21 cellular contexts compared by ENCODE assay signal in genomic region chr7:140866926-140867325, GRCh38. TPM values are rescaled to one million over a fixed set of nuclear protein-coding genes. Genes with fewer than 3 reads are reported as not detected.
DNase-seq lines count a peak whose midpoint lies in the region; ATAC-seq, FAIRE-seq and TF ChIP-seq lines count a peak whose summit lies in the region.
"Had no signal": no experiment of that assay in that cellular context is flagged by ENCODE, and none has a peak within 500 bp of the region (broad histone marks: within the 10 kb centered on the region; RNA-seq: fewer than 3 reads in every experiment).

No MANE protein-coding gene starts in this region.

- H2BK15ac ChIP-seq in neuronal stem cell (ENCODE audit: low read length) = no peak overlapping the region

- H3K36me3 Mint-ChIP-seq in MCF 10A (ENCODE audit: insufficient read depth, unreplicated experiment) = no peaks in the 10 kb centered on the region
- H3K36me3 Mint-ChIP-seq in Calu3 (ENCODE audit: insufficient read depth, unreplicated experiment) = no peaks in the 10 kb centered on the region

- BruUV-seq in MCF 10A (replicated peaks; lab: Mats Ljungman, UMichigan) (no TSS peak), mammary epithelial cell (replicated peaks; lab: Mats Ljungman, UMichigan) (no TSS peak), HepG2 (replicated peaks; lab: Mats Ljungman, UMichigan) (no TSS peak), Calu3 (replicated peaks; lab: Mats Ljungman, UMichigan) (no TSS peak)

- no peak overlapping the region for H4K91ac ChIP-seq in neuronal stem cell (ENCODE audit: low read depth, low read length, poor library complexity)

- H3K9me3 Mint-ChIP-seq in MCF 10A (ENCODE audit: unreplicated experiment) (peaks cover 9% of the 10 kb centered on the region), Calu3 (ENCODE audit: low read depth, unreplicated experiment) (no peaks in the 10 kb centered on the region)

- CTCF ChIA-PET in MCF 10A (lab: Yijun Ruan, JAX) (no interaction called here), mammary epithelial cell (lab: Charles Lee; ENCODE audit: low non-redundant PET) (no interaction called here), HepG2 (lab: Yijun Ruan, JAX; ENCODE audit: low intra/inter-chr PET ratio, low total read pairs) (no interaction called here), Calu3 (lab: Charles Lee) (interaction anchor here (0.6 kb wide), 1 partner anchor 1787 kb away, joined by 3 read pairs; no protein-coding TSS in a partner anchor)

- no peak overlapping the region for H3K4me3 Mint-ChIP-seq in MCF 10A (ENCODE audit: unreplicated experiment)
- H3K4me3 Mint-ChIP-seq in Calu3 (ENCODE audit: low read depth, unreplicated experiment) = no peak overlapping the region
- H3K4me3 Mint-ChIP-seq: CD4-positive, alpha-beta T cell; H9 had no signal

- TF ChIP-seq EP300 in HepG2 (IDR thresholded peaks at IDR 0.05; ENCODE audit: low read depth in 2 of 2, low read length in 2 of 2) (no peak), HepG2 (CRISPR knock-in tag; IDR thresholded peaks at IDR 0.05; ENCODE audit: borderline replicate concordance) (no peak), esophagus muscularis mucosa (IDR thresholded peaks at IDR 0.05) (no peak)

- H3K27ac Mint-ChIP-seq in MCF 10A (ENCODE audit: low read depth, unreplicated experiment) = peak overlapping the region; percentile 65
- H3K27ac Mint-ChIP-seq in Calu3 (ENCODE audit: unreplicated experiment) = no peak overlapping the region
- H3K27ac Mint-ChIP-seq: CD4-positive, alpha-beta T cell had no signal

- FAIRE-seq in bronchial epithelial cell (lab: Jason Lieb, UNC) (no peak), HepG2 (lab: Jason Lieb, UNC) (no peak)
- FAIRE-seq: GM12878, H1 had no signal

- TF ChIP-seq CTCF in MCF 10A (IDR thresholded peaks at IDR 0.05; ENCODE audit: unreplicated experiment) (no peak), mammary epithelial cell (conservative IDR thresholded peaks at IDR 0.05 in 1 of 2, IDR thresholded peaks at IDR 0.05 in 1 of 2; ENCODE audit: extremely low read depth in 1 of 2, insufficient read depth in 1 of 2, low read depth in 1 of 2, low read length in 2 of 2) (no peak), bronchial epithelial cell (IDR thresholded peaks at IDR 0.05; ENCODE audit: insufficient read depth, low read length, severe bottlenecking) (no peak), HepG2 (CRISPR knock-in tag; IDR thresholded peaks at IDR 0.05) (no peak), gastrocnemius medialis (IDR thresholded peaks at IDR 0.05 in 4 of 5, conservative IDR thresholded peaks at IDR 0.05 in 1 of 5) (no peak), Calu3 (IDR thresholded peaks at IDR 0.05; ENCODE audit: unreplicated experiment) (no peak), esophagus muscularis mucosa (IDR thresholded peaks at IDR 0.05) (no peak)

- no peak overlapping the region for H2BK5ac ChIP-seq in neuronal stem cell (ENCODE audit: low read length)

- no peak overlapping the region for H2AK5ac ChIP-seq in neuronal stem cell (ENCODE audit: low read depth, low read length)

- H2AFZ ChIP-seq in mammary epithelial cell (ENCODE audit: low read depth, low read length) (no peak overlapping the region), HepG2 (ENCODE audit: low read length) (no peak overlapping the region), neuronal stem cell (ENCODE audit: low read length) (no peak overlapping the region)

- H3K18ac ChIP-seq in neuronal stem cell (ENCODE audit: low read length) = no peak overlapping the region

- no peaks in the 10 kb centered on the region for H4K20me1 ChIP-seq in mammary epithelial cell (ENCODE audit: insufficient read depth, low read length)
- H4K20me1 ChIP-seq in HepG2 (ENCODE audit: insufficient read depth, low read length) = no peaks in the 10 kb centered on the region

- H3K27ac ChIP-seq in mammary epithelial cell (ENCODE audit: insufficient read depth, low read depth, low read length) (no peak overlapping the region), HepG2 (ENCODE audit: extremely low read length, insufficient read depth, low read length) (no peak overlapping the region), gastrocnemius medialis (no peak overlapping the region), neuronal stem cell (replicated peaks; ENCODE audit: low read length) (no peak overlapping the region), esophagus muscularis mucosa (replicated peaks in 1 of 4) (no peak overlapping the region)
- H3K27ac ChIP-seq: 22Rv1, C4-2B, HL-60 had no signal

- no peak overlapping the region for H3K4ac ChIP-seq in neuronal stem cell (ENCODE audit: low read length)

- H3K4me3 ChIP-seq in mammary epithelial cell (replicated peaks in 1 of 3; ENCODE audit: insufficient read depth in 1 of 3, low read depth in 2 of 3, low read length in 3 of 3) = no peak overlapping the region
- no peak overlapping the region for H3K4me3 ChIP-seq in bronchial epithelial cell (ENCODE audit: low read depth, low read length)
- no peak overlapping the region for H3K4me3 ChIP-seq in HepG2 (replicated peaks in 1 of 3; ENCODE audit: insufficient read depth in 1 of 3, low read depth in 2 of 3, low read length in 3 of 3)
- H3K4me3 ChIP-seq in gastrocnemius medialis = no peak overlapping the region
- H3K4me3 ChIP-seq in neuronal stem cell (ENCODE audit: low read length in 2 of 2) = no peak overlapping the region
- no peak overlapping the region for H3K4me3 ChIP-seq in esophagus muscularis mucosa
- H3K4me3 ChIP-seq: A549, GM12878 had no signal

- no peak overlapping the region for H3K4me2 ChIP-seq in mammary epithelial cell (ENCODE audit: insufficient read depth, low read depth, low read length)
- H3K4me2 ChIP-seq in HepG2 (ENCODE audit: low read depth, low read length) = no peak overlapping the region
- H3K4me2 ChIP-seq in neuronal stem cell (ENCODE audit: insufficient read depth, low read length, poor library complexity, severe bottlenecking) = no peak overlapping the region
- H3K4me2 ChIP-seq: A549 had no signal

- no peak overlapping the region for H3K23ac ChIP-seq in neuronal stem cell (ENCODE audit: low read depth, low read length, poor library complexity)

- peaks cover 28% of the 10 kb centered on the region for H3K4me1 Mint-ChIP-seq in MCF 10A (ENCODE audit: insufficient read depth, unreplicated experiment)
- no peaks in the 10 kb centered on the region for H3K4me1 Mint-ChIP-seq in Calu3 (ENCODE audit: low read depth, unreplicated experiment)

- intact Hi-C loops in MCF 10A (cut with micrococcal nuclease) (no loop called here), mammary epithelial cell (cut with micrococcal nuclease) (no loop called here), HepG2 (cut with micrococcal nuclease; ENCODE audit: unreplicated experiment) (no loop called here), gastrocnemius medialis (cut with DNase I; ENCODE audit: low total_unique reads) (no loop called here), Calu3 (cut with micrococcal nuclease; ENCODE audit: unreplicated experiment) (no loop called here), esophagus muscularis mucosa (cut with DNase I) (no loop called here)

- dilution Hi-C loops in mammary epithelial cell (cut with HindIII; ENCODE audit: low sequenced_read_pairs) = no loop called here

- no peaks in the 10 kb centered on the region for H3K27me3 ChIP-seq in mammary epithelial cell (ENCODE audit: insufficient read depth, low read length)
- H3K27me3 ChIP-seq in bronchial epithelial cell (ENCODE audit: control insufficient read depth, insufficient read depth, low read length) = no peaks in the 10 kb centered on the region
- H3K27me3 ChIP-seq in HepG2 (ENCODE audit: control insufficient read depth in 1 of 2, insufficient read depth in 2 of 2, low read length in 2 of 2) = no peaks in the 10 kb centered on the region
- H3K27me3 ChIP-seq in gastrocnemius medialis = no peaks in the 10 kb centered on the region
- H3K27me3 ChIP-seq in neuronal stem cell (ENCODE audit: control insufficient read depth in 3 of 3, insufficient read depth in 3 of 3, low read depth in 1 of 3, low read length in 3 of 3) = no peaks in the 10 kb centered on the region
- no peaks in the 10 kb centered on the region for H3K27me3 ChIP-seq in esophagus muscularis mucosa

- in situ Hi-C loops in mammary epithelial cell (cut with MboI; ENCODE audit: low sequenced_read_pairs in 2 of 2) (no loop called here), HepG2 (cut with HindIII; ENCODE audit: extremely low pct_ligation_motif_present, low pct_unique_long_range_greater_than_20kb) (no loop called here), gastrocnemius medialis (cut with MboI; ENCODE audit: low sequenced_read_pairs in 4 of 4) (no loop called here)

- H3K36me3 ChIP-seq in mammary epithelial cell (ENCODE audit: insufficient read depth, low read length) (no peaks in the 10 kb centered on the region), bronchial epithelial cell (ENCODE audit: control insufficient read depth, insufficient read depth, low read length) (no peaks in the 10 kb centered on the region), HepG2 (replicated peaks in 1 of 2; ENCODE audit: control insufficient read depth in 1 of 2, insufficient read depth in 2 of 2, low read length in 2 of 2) (no peaks in the 10 kb centered on the region), gastrocnemius medialis (no peaks in the 10 kb centered on the region), neuronal stem cell (replicated peaks in 1 of 2; ENCODE audit: control insufficient read depth in 2 of 2, insufficient read depth in 2 of 2, low read length in 2 of 2) (peaks cover 2 to 5% of the 10 kb centered on the region in 2 donors), esophagus muscularis mucosa (no peaks in the 10 kb centered on the region)

- peaks cover 10% of the 10 kb centered on the region for H3K4me1 ChIP-seq in mammary epithelial cell (ENCODE audit: insufficient read depth, low read length)
- H3K4me1 ChIP-seq in HepG2 (ENCODE audit: insufficient read depth, low read length) = peaks cover 13% of the 10 kb centered on the region
- peaks cover 6 to 15% of the 10 kb centered on the region in 2 donors for H3K4me1 ChIP-seq in gastrocnemius medialis
- H3K4me1 ChIP-seq in neuronal stem cell (ENCODE audit: control insufficient read depth in 2 of 2, insufficient read depth in 1 of 2, low read depth in 1 of 2, low read length in 2 of 2) = no peaks in the 10 kb centered on the region
- peaks cover 0 to 11% (median 5%) of the 10 kb centered on the region in 4 donors for H3K4me1 ChIP-seq in esophagus muscularis mucosa
- H3K4me1 ChIP-seq: A549 had no signal

- no peak overlapping the region for H4K8ac ChIP-seq in neuronal stem cell (ENCODE audit: low read depth, low read length)

- POLR2A ChIA-PET in MCF 10A (lab: Yijun Ruan, JAX) (no interaction called here), HepG2 (lab: Yijun Ruan, JAX) (no interaction called here)

- H3K9me3 ChIP-seq in mammary epithelial cell (replicated peaks; ENCODE audit: insufficient read depth, low read length) (no peaks in the 10 kb centered on the region), HepG2 (ENCODE audit: low read length) (no peaks in the 10 kb centered on the region), gastrocnemius medialis (no peaks in the 10 kb centered on the region), neuronal stem cell (replicated peaks in 1 of 2; ENCODE audit: control insufficient read depth in 2 of 2, insufficient read depth in 1 of 2, low read depth in 1 of 2, low read length in 2 of 2) (peaks cover 0 to 11% of the 10 kb centered on the region in 2 donors), esophagus muscularis mucosa (no peaks in the 10 kb centered on the region)
- H3K9me3 ChIP-seq: A549 had no signal

- H3K14ac ChIP-seq in neuronal stem cell (ENCODE audit: low read length) = no peak overlapping the region

- H2BK120ac ChIP-seq in neuronal stem cell (ENCODE audit: low read depth, low read length) = no peak overlapping the region

- no peak overlapping the region for H2BK12ac ChIP-seq in neuronal stem cell (ENCODE audit: low read length)

- no peak for TF ChIP-seq RAD21 in HepG2 (CRISPR knock-in tag; IDR thresholded peaks at IDR 0.05)

- peaks cover 77% of the 10 kb centered on the region for H3K79me2 ChIP-seq in mammary epithelial cell (ENCODE audit: insufficient read depth, low read length)
- H3K79me2 ChIP-seq in HepG2 (ENCODE audit: insufficient read depth, low read length) = peaks cover 31% of the 10 kb centered on the region

- DNase-seq in MCF 10A (ENCODE audit: unreplicated experiment) (peak; percentile 22), mammary epithelial cell (no peak), bronchial epithelial cell (ENCODE audit: low read depth) (peak; percentile 7), HepG2 (ENCODE audit: low spot score) (no peak), gastrocnemius medialis (no peak), neuronal stem cell (ENCODE audit: low spot score) (no peak), Calu3 (no peak), esophagus muscularis mucosa (ENCODE audit: extremely low spot score) (no peak)
- DNase-seq: AML-193; CD4-positive, alpha-beta T cell; DMS 273 treated with DMSO at 0.1 percent for 48 hours; DMS53; DND-41; EL; H9 had no signal

- TF ChIP-seq POLR2A in HepG2 (IDR thresholded peaks at IDR 0.05; ENCODE audit: insufficient read depth in 1 of 2, low read depth in 2 of 2, low read length in 2 of 2) (no peak), gastrocnemius medialis (IDR thresholded peaks at IDR 0.05) (no peak), esophagus muscularis mucosa (IDR thresholded peaks at IDR 0.05; ENCODE audit: low read depth) (no peak)

- no peak for ATAC-seq in HepG2
- ATAC-seq in gastrocnemius medialis = peak; percentile 33 to 78
- ATAC-seq: A549 had no signal

- H3K79me1 ChIP-seq in neuronal stem cell (ENCODE audit: low read depth, low read length) = peaks cover 6% of the 10 kb centered on the region

- H3K9ac ChIP-seq in mammary epithelial cell (ENCODE audit: insufficient read depth, low read length) = no peak overlapping the region
- H3K9ac ChIP-seq in HepG2 (ENCODE audit: insufficient read depth, low read depth, low read length) = no peak overlapping the region
- H3K9ac ChIP-seq in neuronal stem cell (ENCODE audit: low read depth, low read length, poor library complexity) = no peak overlapping the region

- H3K27me3 Mint-ChIP-seq in MCF 10A (ENCODE audit: insufficient read depth, unreplicated experiment) = no peaks in the 10 kb centered on the region
- no peaks in the 10 kb centered on the region for H3K27me3 Mint-ChIP-seq in Calu3 (ENCODE audit: unreplicated experiment)
- H3K27me3 Mint-ChIP-seq: CD4-positive, alpha-beta T cell had no signal

RNA-seq across cellular contexts. Expression of gene BRAF, which starts 57.8 kb away (rescaled TPM):
- 32.2 and 33.7 TPM in 2 replicates for total RNA-seq in MCF 10A (2022)
- total RNA-seq in mammary epithelial cell = 10 to 100 TPM; 22.8 to 26.6 TPM
- polyA plus RNA-seq in mammary epithelial cell = 7.6 TPM
- 33.0 TPM for polyA minus RNA-seq in mammary epithelial cell
- 11.3 and 16.8 TPM in 2 replicates for total RNA-seq in bronchial epithelial cell
- total RNA-seq in HepG2 (2016; rRNA removed; fragmentation: Illumina TruSeq; extraction: Trizol) = 13.4 and 14.0 TPM in 2 replicates
- 22.5 and 25.2 TPM in 2 replicates for total RNA-seq in HepG2 (2016; cell fraction: cytosol; rRNA removed; fragmentation: Illumina TruSeq; extraction: Trizol; ENCODE audit: low read depth)
- total RNA-seq in HepG2 (2016; cell fraction: insoluble cytoplasmic fraction; rRNA removed; fragmentation: Illumina TruSeq; extraction: Trizol) = 12.1 and 13.9 TPM in 2 replicates
- total RNA-seq in HepG2 (2016; cell fraction: membrane; rRNA removed; fragmentation: Illumina TruSeq; extraction: Trizol) = 14.4 and 19.6 TPM in 2 replicates
- 33.7 and 34.1 TPM in 2 replicates for total RNA-seq in HepG2 (2016; cell fraction: nucleus; rRNA removed; fragmentation: Illumina TruSeq; extraction: Trizol)
- 10.1 and 12.5 TPM in 2 replicates for polyA plus RNA-seq in HepG2 (2011; rRNA removed)
- 5.2 and 8.2 TPM in 2 replicates for polyA plus RNA-seq in HepG2 (2011; cell fraction: cytosol; rRNA removed)
- 11.9 and 15.4 TPM in 2 replicates for polyA plus RNA-seq in HepG2 (2011; cell fraction: nucleus; rRNA removed)
- 7.5 and 9.3 TPM in 2 replicates for polyA plus RNA-seq in HepG2 (2012)
- polyA plus RNA-seq in HepG2 (2016; cell fraction: cytosol; fragmentation: Illumina TruSeq; extraction: Trizol; ENCODE audit: low read depth) = 2.9 and 3.9 TPM in 2 replicates
- polyA plus RNA-seq in HepG2 (2016; cell fraction: insoluble cytoplasmic fraction; fragmentation: Illumina TruSeq; extraction: Trizol; ENCODE audit: low read depth) = 7.0 and 8.0 TPM in 2 replicates
- 4.3 and 6.0 TPM in 2 replicates for polyA plus RNA-seq in HepG2 (2016; cell fraction: membrane; fragmentation: Illumina TruSeq; extraction: Trizol; ENCODE audit: low read depth)
- 12.8 and 14.4 TPM in 2 replicates for polyA plus RNA-seq in HepG2 (2016; cell fraction: nucleus; fragmentation: Illumina TruSeq; extraction: Trizol; ENCODE audit: insufficient read depth, low read depth)
- polyA minus RNA-seq in HepG2 (2011; rRNA and poly(A)+ RNA removed; ENCODE audit: low replicate concordance) = 23.3 and 34.0 TPM in 2 replicates
- polyA minus RNA-seq in HepG2 (2011; cell fraction: cytosol; rRNA and poly(A)+ RNA removed) = 20.0 and 26.5 TPM in 2 replicates
- polyA minus RNA-seq in HepG2 (2011; cell fraction: nucleus; rRNA and poly(A)+ RNA removed) = 109 and 113 TPM in 2 replicates
- 10 to 100 TPM; 10.0 to 28.4 (median 19.2) TPM for total RNA-seq in gastrocnemius medialis
- 12.3 TPM for polyA plus RNA-seq in neuronal stem cell (2013, experiment 1 of 2)
- polyA plus RNA-seq in neuronal stem cell (2013, experiment 2 of 2) = 13.1 TPM
- 31.3 and 33.3 TPM in 2 replicates for total RNA-seq in Calu3 (2022)
- total RNA-seq in esophagus muscularis mucosa = 10 to 100 TPM; 34.0 to 50.7 (median 36.8) TPM

Comparison
In these comparisons a context has a peak if more than half of its experiments do, and no peak if none do; other contexts are left out.
1. DNase-seq: peak in MCF 10A (single experiment) and bronchial epithelial cell (single experiment); none in mammary epithelial cell (single experiment), HepG2 (single experiment), gastrocnemius medialis (0 of 2), neuronal stem cell (single experiment), Calu3 (single experiment) and esophagus muscularis mucosa (single experiment).